8 cellular contexts compared by ENCODE assay signal in genomic region chr5:61334224-61335196, GRCh38. TPM values are rescaled to one million over a fixed set of nuclear protein-coding genes. Genes with fewer than 3 reads are reported as not detected.
A peak's percentile ranks its signal among the peaks of the same experiment; 100 is the strongest.
DNase-seq lines count a peak whose midpoint lies in the region; ATAC-seq and TF ChIP-seq lines count a peak whose summit lies in the region.

No MANE protein-coding gene starts in this region.

- TF ChIP-seq CTCF in astrocyte of the cerebellum (IDR thresholded peaks at IDR 0.05; ENCODE audit: low read depth, low read length, missing control alignments) (no peak), left lung (IDR thresholded peaks at IDR 0.05) (no peak), suprapubic skin (IDR thresholded peaks at IDR 0.05) (no peak)

- no peaks in the 10 kb centered on the region for H3K36me3 ChIP-seq in left lung
- H3K36me3 ChIP-seq in suprapubic skin, result no peaks in the 10 kb centered on the region

- ATAC-seq in left lung (no peak), HG03378 (IDR thresholded peaks at IDR 0.05; ENCODE audit: unreplicated experiment) (no peak), GM21717 (IDR thresholded peaks at IDR 0.05; ENCODE audit: unreplicated experiment) (no peak)

- in situ Hi-C loops in astrocyte of the cerebellum (cut with HindIII; ENCODE audit: low sequenced_read_pairs), result no loop called here

- H3K27me3 Mint-ChIP-seq in activated naive CD4-positive, alpha-beta T cell treated with anti-CD3 and anti-CD28 coated beads, Interleukin-2, amount 50 U/mL, for 24 hours, result peaks cover 2% of the 10 kb centered on the region

- peak overlapping the region; percentile 94 for H3K4me3 ChIP-seq in astrocyte of the cerebellum (ENCODE audit: low read depth, low read length)
- peak overlapping the region; percentile 73 to 92 for H3K4me3 ChIP-seq in left lung
- H3K4me3 ChIP-seq in suprapubic skin, result peak overlapping the region; percentile 87

- H3K4me1 Mint-ChIP-seq in activated naive CD4-positive, alpha-beta T cell treated with anti-CD3 and anti-CD28 coated beads, Interleukin-2, amount 50 U/mL, for 24 hours, result peaks cover 45% of the 10 kb centered on the region

- H3K9me3 Mint-ChIP-seq in activated naive CD4-positive, alpha-beta T cell treated with anti-CD3 and anti-CD28 coated beads, Interleukin-2, amount 50 U/mL, for 24 hours, result no peaks in the 10 kb centered on the region

- H3K27ac ChIP-seq in left lung (peak overlapping the region; percentile 85 to 88), suprapubic skin (no peak overlapping the region)

- H3K27ac Mint-ChIP-seq in activated naive CD4-positive, alpha-beta T cell treated with anti-CD3 and anti-CD28 coated beads, Interleukin-2, amount 50 U/mL, for 24 hours, result peak overlapping the region; percentile 63

- H3K4me1 ChIP-seq in left lung, result peaks cover 8 to 40% of the 10 kb centered on the region in 2 donors
- peaks cover 36% of the 10 kb centered on the region for H3K4me1 ChIP-seq in suprapubic skin

- 23% methylated on average over 12 of the region's 12 CpGs for WGBS in suprapubic skin

- H3K9me3 ChIP-seq in left lung, result no peaks in the 10 kb centered on the region
- H3K9me3 ChIP-seq in suprapubic skin, result no peaks in the 10 kb centered on the region

- peaks cover 0 to 11% of the 10 kb centered on the region in 2 donors for H3K27me3 ChIP-seq in left lung
- H3K27me3 ChIP-seq in suprapubic skin, result no peaks in the 10 kb centered on the region

- peak overlapping the region; percentile 84 for H3K4me3 Mint-ChIP-seq in activated naive CD4-positive, alpha-beta T cell treated with anti-CD3 and anti-CD28 coated beads, Interleukin-2, amount 50 U/mL, for 24 hours

- no peak for TF ChIP-seq EP300 in suprapubic skin (IDR thresholded peaks at IDR 0.05)

- no peak for TF ChIP-seq POLR2A in suprapubic skin (IDR thresholded peaks at IDR 0.05)

- intact Hi-C loops in left lung (cut with DNase I), result no loop called here

- H3K36me3 Mint-ChIP-seq in activated naive CD4-positive, alpha-beta T cell treated with anti-CD3 and anti-CD28 coated beads, Interleukin-2, amount 50 U/mL, for 24 hours, result peaks cover 5% of the 10 kb centered on the region

- DNase-seq in activated naive CD4-positive, alpha-beta T cell (lab: John Stamatoyannopoulos, UW), result no peak
- DNase-seq in astrocyte of the cerebellum (ENCODE audit: low read depth), result no peak
- no peak for DNase-seq in left lung
- DNase-seq in suprapubic skin (ENCODE audit: low spot score in 2 of 2), result no peak
- DNase-seq in stimulated activated naive CD4-positive, alpha-beta T cell (lab: John Stamatoyannopoulos, UW), result no peak

RNA-seq across cellular contexts. Expression of gene ZSWIM6, which starts 2.5 kb away (rescaled TPM):
- total RNA-seq in left lung (10 to 100 TPM; 17.5 to 20.3 TPM), suprapubic skin (10 to 100 TPM in 1 of 4 donors, 1 to 10 TPM in 3; 7.3 to 12.2 (median 8.2) TPM)
